Comparison of ENCODE assay signal across 17 cellular contexts in the genomic region with DNA sequence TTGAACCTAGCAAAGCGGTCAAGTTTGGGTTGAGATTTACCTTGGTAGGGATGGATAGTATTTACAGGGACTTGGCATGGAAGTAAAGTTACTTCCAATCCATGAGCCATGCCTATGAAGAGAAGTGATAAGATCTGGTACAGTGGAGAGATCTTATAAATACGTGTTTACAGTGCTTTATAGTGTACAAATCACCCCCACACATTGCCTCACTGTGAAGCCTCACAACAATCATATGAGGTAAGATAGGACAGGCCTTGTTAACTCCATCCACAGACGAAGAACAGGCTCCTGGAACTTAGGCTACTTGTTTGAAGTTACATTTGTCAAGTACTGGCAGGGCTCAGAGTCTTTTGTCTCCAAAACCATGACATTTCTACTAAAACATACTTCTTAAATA.
DNase-seq lines count a peak whose midpoint lies in the region; ATAC-seq and TF ChIP-seq lines count a peak whose summit lies in the region.
"Had no signal": no experiment of that assay in that cellular context is flagged by ENCODE, and none has a peak within 500 bp of the region (broad histone marks: within the 10 kb centered on the region; RNA-seq: fewer than 3 reads in every experiment).

No MANE protein-coding gene starts in this region.

- no peaks in the 10 kb centered on the region for H3K4me1 Mint-ChIP-seq in GM23338
- H3K4me1 Mint-ChIP-seq: B cell had no signal

- no peak overlapping the region for H3K4me2 ChIP-seq in GM23338
- H3K4me2 ChIP-seq: A549; BLaER1 treated with 17β-estradiol and CSF1 and Interleukin-3, amounts not matched to agents 10 nM and 100 nM had no signal

- no peak overlapping the region for H3K27ac Mint-ChIP-seq in GM23338
- H3K27ac Mint-ChIP-seq: B cell; CD4-positive, alpha-beta T cell; CD8-positive, alpha-beta T cell had no signal

- no peaks in the 10 kb centered on the region for H3K9me3 Mint-ChIP-seq in GM23338
- H3K9me3 Mint-ChIP-seq: CD4-positive, alpha-beta T cell; CD8-positive, alpha-beta T cell had no signal

- ATAC-seq in GM23338, result no peak
- ATAC-seq in GM21447 (IDR thresholded peaks at IDR 0.05; ENCODE audit: unreplicated experiment), result no peak
- ATAC-seq: A549; CD8-positive, alpha-beta T cell had no signal

- H3K4me3 ChIP-seq in GM23338 (no peak overlapping the region), fibroblast of villous mesenchyme (ENCODE audit: low read depth, low read length) (no peak overlapping the region)
- H3K4me3 ChIP-seq: A549; BLaER1 treated with 17β-estradiol and CSF1 and Interleukin-3, amounts not matched to agents 10 nM and 100 nM had no signal

- no peak for DNase-seq in GM23338 (ENCODE audit: low spot score)
- DNase-seq in SK-N-DZ (ENCODE audit: low spot score), result peak; percentile 17
- peak; percentile 27 for DNase-seq in fibroblast of villous mesenchyme (ENCODE audit: low read depth)
- no peak for DNase-seq in NCI-H1417 (lab: John Stamatoyannopoulos, UW)
- DNase-seq: AML-193; Caco-2; Calu3; CD4-positive, alpha-beta T cell; CD8-positive, alpha-beta T cell; DMS79 treated with DMSO at 0.1 percent for 48 hours; GF-D8 had no signal

- no peak overlapping the region for H3K4me3 Mint-ChIP-seq in GM23338
- H3K4me3 Mint-ChIP-seq: B cell; CD4-positive, alpha-beta T cell; CD8-positive, alpha-beta T cell had no signal

- no peaks in the 10 kb centered on the region for H3K27me3 Mint-ChIP-seq in GM23338 (ENCODE audit: insufficient read depth, low read depth, poor library complexity)
- H3K27me3 Mint-ChIP-seq: B cell; CD4-positive, alpha-beta T cell had no signal

- peaks cover 3% of the 10 kb centered on the region; the same call in 1 of the 2 replicates for H3K9me2 ChIP-seq in GM23338 (ENCODE audit: insufficient read depth)

- no peaks in the 10 kb centered on the region for H4K20me1 ChIP-seq in GM23338 (replicated peaks; ENCODE audit: insufficient read depth)
- H4K20me1 ChIP-seq: BLaER1 treated with 17β-estradiol and CSF1 and Interleukin-3, amounts not matched to agents 10 nM and 100 nM had no signal

- H3K79me2 ChIP-seq in GM23338 (replicated peaks; ENCODE audit: insufficient read depth), result no peaks in the 10 kb centered on the region

- H3K27me3 ChIP-seq in GM23338 (ENCODE audit: insufficient read depth), result no peaks in the 10 kb centered on the region
- H3K27me3 ChIP-seq: BLaER1 treated with 17β-estradiol and CSF1 and Interleukin-3, amounts not matched to agents 10 nM and 100 nM had no signal

- H3K4me1 ChIP-seq in GM23338 (ENCODE audit: insufficient read depth), result no peaks in the 10 kb centered on the region
- H3K4me1 ChIP-seq: A549; BLaER1 treated with 17β-estradiol and CSF1 and Interleukin-3, amounts not matched to agents 10 nM and 100 nM; Caco-2 had no signal

- H3F3A ChIP-seq in GM23338 (replicated peaks; ENCODE audit: low read depth), result no peaks in the 10 kb centered on the region

- H3K36me3 ChIP-seq in GM23338 (ENCODE audit: insufficient read depth), result no peaks in the 10 kb centered on the region
- H3K36me3 ChIP-seq: BLaER1 treated with 17β-estradiol and CSF1 and Interleukin-3, amounts not matched to agents 10 nM and 100 nM had no signal

- 0 out of 2 replicates have a peak overlapping the region, but pooled peaks have one; percentile 56 for H2AFZ ChIP-seq in GM23338

- no peaks in the 10 kb centered on the region for H3K36me3 Mint-ChIP-seq in GM23338 (ENCODE audit: low read depth)
- H3K36me3 Mint-ChIP-seq: CD8-positive, alpha-beta T cell had no signal

- H3K27ac ChIP-seq in GM23338 (ENCODE audit: low read depth), result no peak overlapping the region
- H3K27ac ChIP-seq: 22Rv1; A549; BLaER1 treated with 17β-estradiol and CSF1 and Interleukin-3, amounts not matched to agents 10 nM and 100 nM; C4-2B had no signal

- TF ChIP-seq CTCF in GM23338 (conservative IDR thresholded peaks at IDR 0.05; ENCODE audit: low read depth in 2 of 2) (no peak), fibroblast of villous mesenchyme (IDR thresholded peaks at IDR 0.05; ENCODE audit: insufficient read depth, low read depth, low read length) (no peak)

TF ChIP-seq in GM23338, 12 proteins besides CTCF, POLR2A, EP300 and RAD21 (continues in another document):
- TF ChIP-seq STAT1 (IDR thresholded peaks at IDR 0.05; ENCODE audit: unreplicated experiment) (no peak), NANOG (IDR thresholded peaks at IDR 0.05; ENCODE audit: borderline replicate concordance) (no peak), ZNF114 (CRISPR knock-in tag; IDR thresholded peaks at IDR 0.05) (no peak), REST (IDR thresholded peaks at IDR 0.05; ENCODE audit: unreplicated experiment) (no peak), JUNB (IDR thresholded peaks at IDR 0.05; ENCODE audit: unreplicated experiment) (no peak), EZH2 (IDR thresholded peaks at IDR 0.05; ENCODE audit: low read depth, unreplicated experiment) (no peak), ZNF331 (CRISPR knock-in tag; IDR thresholded peaks at IDR 0.05; ENCODE audit: low read depth) (no peak)

Comparison
In these comparisons a context has a peak if more than half of its experiments do, and no peak if none do; other contexts are left out.
1. DNase-seq: peak in SK-N-DZ (single experiment) and fibroblast of villous mesenchyme (single experiment); none in GM23338 (single experiment) and NCI-H1417 (0 of 3).